ENCODE assay signal across 8 cellular contexts in the genomic region with DNA sequence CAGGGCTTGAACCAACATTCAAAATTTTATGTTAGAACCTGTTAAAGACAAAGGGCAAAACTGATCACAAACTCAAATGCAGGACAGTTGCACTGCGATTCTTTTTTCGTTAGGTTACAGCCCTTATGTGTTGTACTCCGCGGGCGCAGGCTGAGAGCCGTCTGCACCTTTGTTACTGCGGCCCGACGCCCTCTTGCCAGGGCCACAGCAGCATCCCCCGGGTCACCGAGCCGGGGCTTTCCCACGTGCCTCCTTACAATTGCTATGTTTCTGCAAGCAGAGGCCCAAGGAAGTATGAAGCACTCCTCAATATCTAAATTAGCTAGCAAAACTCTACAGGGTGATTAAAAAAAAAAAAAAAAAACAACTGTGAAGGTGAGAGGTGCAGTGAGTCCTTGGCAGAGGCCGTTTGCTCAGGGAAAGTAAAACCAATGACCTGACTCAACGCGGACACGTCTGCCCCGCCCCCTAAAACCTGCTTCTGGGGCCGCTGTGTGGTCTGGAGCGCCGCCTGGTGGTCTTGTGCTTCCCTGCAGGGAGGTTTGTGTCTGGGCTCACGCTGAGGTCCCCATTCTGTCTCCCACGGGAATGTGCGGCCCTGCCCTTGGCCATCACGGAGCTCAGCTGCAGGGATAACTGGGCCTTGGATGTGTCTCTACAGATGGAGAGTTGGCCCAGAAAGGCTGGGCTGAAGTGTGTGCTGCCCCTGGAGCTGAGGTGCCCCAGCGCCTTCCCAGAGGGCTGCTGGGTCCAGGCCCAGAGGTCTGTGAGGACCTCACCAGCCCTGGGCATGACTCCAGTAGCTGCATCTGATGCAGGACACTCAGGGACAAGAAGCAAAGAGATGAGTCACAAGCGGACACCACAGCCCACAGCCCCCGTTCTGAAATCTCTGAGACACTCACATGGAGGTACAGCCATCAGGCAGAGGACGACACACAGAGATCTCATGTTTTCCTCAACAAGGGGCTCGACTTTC.
DNase-seq lines count a peak whose midpoint lies in the region; ATAC-seq and TF ChIP-seq lines count a peak whose summit lies in the region.

No MANE protein-coding gene starts in this region.

- peak overlapping the region; percentile 44 for H3K9ac ChIP-seq in OCI-LY3 (ENCODE audit: low read length)

- ATAC-seq in right cardiac atrium (peak; percentile 62 to 63), HG03196 (IDR thresholded peaks at IDR 0.05; ENCODE audit: unreplicated experiment) (no peak), HG03460 (IDR thresholded peaks at IDR 0.05; ENCODE audit: unreplicated experiment) (no peak)

- WGBS in right cardiac atrium: 55% methylated on average over 30 of the region's 30 CpGs

- TF ChIP-seq CTCF in BE2C (IDR thresholded peaks at IDR 0.05; ENCODE audit: low read depth, low read length) (peak; percentile 94), HFF-Myc (IDR thresholded peaks at IDR 0.05; ENCODE audit: low read depth, low read length, missing control alignments) (peak; percentile 37), OCI-LY3 (IDR thresholded peaks at IDR 0.05; ENCODE audit: low read depth, low read length) (peak; percentile 60)

- DNase-seq in BE2C: peak; percentile 89
- no peak for DNase-seq in HFF-Myc (ENCODE audit: extremely low read depth, low read depth)
- DNase-seq in activated T-cell treated with anti-CD3 and anti-CD28 coated beads for 1 hour (ENCODE audit: low read depth): peak; percentile 75
- peak; percentile 49 to 80 (median 77) for DNase-seq in right cardiac atrium
- DNase-seq in stimulated activated CD8-positive, alpha-beta memory T cell treated with anti-CD3 and anti-CD28 coated beads, Interleukin-15, amount 100 ng/mL, for 4 hours (ENCODE audit: low read depth in 2 of 2): peak; percentile 45 to 57

- H3K79me2 ChIP-seq in OCI-LY3 (ENCODE audit: low read length): no peaks in the 10 kb centered on the region

- H3K4me3 ChIP-seq in BE2C (ENCODE audit: low read depth, low read length) (peak overlapping the region; percentile 2; the same call in 1 of the 2 replicates), HFF-Myc (replicated peaks; ENCODE audit: low read depth, low read length) (no peak overlapping the region), OCI-LY3 (ENCODE audit: low read length) (peak overlapping the region; percentile 70), right cardiac atrium (ENCODE audit: low read length) (no peak overlapping the region)

- H2AFZ ChIP-seq in OCI-LY3 (ENCODE audit: low read depth, low read length): no peak overlapping the region; the same call in 1 of the 2 replicates

- intact Hi-C loops in right cardiac atrium (cut with DNase I): no loop called here

- peak overlapping the region; percentile 31 for H3K27ac ChIP-seq in OCI-LY3 (ENCODE audit: low read length)
- H3K27ac ChIP-seq in right cardiac atrium (ENCODE audit: low read length): no peak overlapping the region

- H3K4me1 ChIP-seq in BE2C: no peaks in the 10 kb centered on the region; the same call in 1 of the 2 replicates
- H3K4me1 ChIP-seq in OCI-LY3 (ENCODE audit: low read length): peaks cover 41% of the 10 kb centered on the region
- no peaks in the 10 kb centered on the region for H3K4me1 ChIP-seq in right cardiac atrium (ENCODE audit: control insufficient read depth, insufficient read depth, low read length)

- peak overlapping the region; percentile 90 for H3K4me2 ChIP-seq in OCI-LY3 (ENCODE audit: low read length)

- no peaks in the 10 kb centered on the region for H3K9me3 ChIP-seq in BE2C
- H3K9me3 ChIP-seq in OCI-LY3 (ENCODE audit: insufficient read depth, low read length): no peaks in the 10 kb centered on the region
- no peaks in the 10 kb centered on the region for H3K9me3 ChIP-seq in right cardiac atrium (ENCODE audit: control insufficient read depth, low read length)

- H4K20me1 ChIP-seq in OCI-LY3 (ENCODE audit: insufficient read depth, low read length): no peaks in the 10 kb centered on the region

- no peaks in the 10 kb centered on the region for H3K36me3 ChIP-seq in BE2C
- no peaks in the 10 kb centered on the region for H3K36me3 ChIP-seq in OCI-LY3 (replicated peaks; ENCODE audit: low read depth, low read length)

- H3K27me3 ChIP-seq in BE2C: no peaks in the 10 kb centered on the region
- H3K27me3 ChIP-seq in OCI-LY3 (ENCODE audit: low read depth, low read length): no peaks in the 10 kb centered on the region
- no peaks in the 10 kb centered on the region for H3K27me3 ChIP-seq in right cardiac atrium (ENCODE audit: control insufficient read depth, insufficient read depth)

Comparison
In these comparisons a context has a peak if more than half of its experiments do, and no peak if none do; other contexts are left out.
1. H3K4me3 ChIP-seq: peak in BE2C (single experiment) and OCI-LY3 (single experiment); none in HFF-Myc (single experiment) and right cardiac atrium (single experiment).
2. CTCF ChIP-seq: peak in every context shown above with its lines; median percentile 94 in BE2C; 60 in OCI-LY3; 37 in HFF-Myc.
3. ATAC-seq: peak in right cardiac atrium (2 of 2); none in HG03196 (single experiment) and HG03460 (single experiment).